ENCODE assay signal across 22 cellular contexts in genomic region chr21:34979383-34979782, GRCh38.
DNase-seq lines count a peak whose midpoint lies in the region; ATAC-seq and FAIRE-seq lines count a peak whose summit lies in the region.
"Had no signal": no experiment of that assay in that cellular context is flagged by ENCODE, and none has a peak within 500 bp of the region (broad histone marks: within the 10 kb centered on the region; RNA-seq: fewer than 3 reads in every experiment).

No MANE protein-coding gene starts in this region.

- no peaks in the 10 kb centered on the region for H3K9me3 ChIP-seq in T-helper 17 cell (ENCODE audit: control insufficient read depth, low read length, poor library complexity, severe bottlenecking)
- no peaks in the 10 kb centered on the region for H3K9me3 ChIP-seq in small intestine (ENCODE audit: control insufficient read depth, low read depth)
- H3K9me3 ChIP-seq: BE2C had no signal

- 12 to 44% (median 18%) methylated on average over 4 of the region's 4 CpGs for WGBS in small intestine, 3 donors

- H3K27me3 ChIP-seq in small intestine (ENCODE audit: control insufficient read depth in 2 of 2, insufficient read depth in 2 of 2, low read length in 2 of 2), result no peaks in the 10 kb centered on the region
- H3K27me3 ChIP-seq: BE2C had no signal

- H3K4me1 ChIP-seq in small intestine (ENCODE audit: control insufficient read depth in 2 of 2, insufficient read depth in 1 of 2, low read depth in 1 of 2, low read length in 1 of 2), result no peaks in the 10 kb centered on the region
- H3K4me1 ChIP-seq: BE2C had no signal

- ATAC-seq in T-helper 17 cell (no peak), HG02798 (IDR thresholded peaks at IDR 0.05; ENCODE audit: poor library complexity, unreplicated experiment) (no peak)
- ATAC-seq: Right ventricle myocardium inferior had no signal

- H3K4me3 Mint-ChIP-seq in activated T-cell treated with anti-CD3 and anti-CD28 coated beads, Interleukin-2, amount 50 U/mL, for 24 hours, result no peak overlapping the region
- no peak overlapping the region for H3K4me3 Mint-ChIP-seq in T-helper 17 cell

- H3K27ac Mint-ChIP-seq in activated T-cell treated with anti-CD3 and anti-CD28 coated beads, Interleukin-2, amount 50 U/mL, for 24 hours, result peak overlapping the region; percentile 62
- peak overlapping the region; percentile 75 for H3K27ac Mint-ChIP-seq in T-helper 17 cell

- H3K36me3 Mint-ChIP-seq in activated T-cell treated with anti-CD3 and anti-CD28 coated beads, Interleukin-2, amount 50 U/mL, for 24 hours (ENCODE audit: low read depth), result peaks cover 37% of the 10 kb centered on the region
- peaks cover 5% of the 10 kb centered on the region for H3K36me3 Mint-ChIP-seq in T-helper 17 cell (ENCODE audit: low read depth)

- no peaks in the 10 kb centered on the region for H3K36me3 ChIP-seq in small intestine (ENCODE audit: control insufficient read depth in 2 of 2, insufficient read depth in 2 of 2, low read length in 2 of 2)
- H3K36me3 ChIP-seq: BE2C had no signal

- no peak for FAIRE-seq in small intestine (lab: Jason Lieb, UNC)
- FAIRE-seq: A204.1, GM12891, GM19239, RCC 7860 had no signal

- no peak overlapping the region for H3K27ac ChIP-seq in small intestine (ENCODE audit: low read depth in 1 of 2, low read length in 1 of 2)
- H3K27ac ChIP-seq: SK-N-MC had no signal

- H3K4me1 Mint-ChIP-seq in activated T-cell treated with anti-CD3 and anti-CD28 coated beads, Interleukin-2, amount 50 U/mL, for 24 hours (ENCODE audit: low read depth), result peaks cover 87% of the 10 kb centered on the region
- H3K4me1 Mint-ChIP-seq in T-helper 17 cell, result peaks cover 61% of the 10 kb centered on the region

- H3K27me3 Mint-ChIP-seq in activated T-cell treated with anti-CD3 and anti-CD28 coated beads, Interleukin-2, amount 50 U/mL, for 24 hours, result no peaks in the 10 kb centered on the region
- H3K27me3 Mint-ChIP-seq in T-helper 17 cell, result no peaks in the 10 kb centered on the region
- H3K27me3 Mint-ChIP-seq: CD4-positive, CD25-positive, alpha-beta regulatory T cell had no signal

- DNase-seq in activated T-cell treated with anti-CD3 and anti-CD28 coated beads, Interleukin-2, amount 50 U/mL, for 24 hours, result no peak
- no peak for DNase-seq in activated T-cell treated with anti-CD3 and anti-CD28 coated beads, Interleukin-2, amount 50 U/mL, for 48 hours
- peak; percentile 69 for DNase-seq in DMS153 treated with DMSO at 0.1 percent for 48 hours (lab: John Stamatoyannopoulos, UW; ENCODE audit: unreplicated experiment)
- DNase-seq in T-helper 17 cell, result no peak
- peak; percentile 32 for DNase-seq in small intestine
- no peak for DNase-seq in NCI-H2081 (lab: John Stamatoyannopoulos, UW)
- DNase-seq: BE2C; CD4-positive, CD25-positive, alpha-beta regulatory T cell; DMS53; EL; KBM-7; NCI-H1436; NCI-H2029 treated with DMSO at 0.1 percent for 48 hours; NCI-H510A; NCI-H748 treated with DMSO at 0.1 percent for 48 hours had no signal

- H3K9me3 Mint-ChIP-seq in activated T-cell treated with anti-CD3 and anti-CD28 coated beads, Interleukin-2, amount 50 U/mL, for 24 hours, result no peaks in the 10 kb centered on the region
- H3K9me3 Mint-ChIP-seq: CD4-positive, CD25-positive, alpha-beta regulatory T cell had no signal

- no peak overlapping the region for H3K4me3 ChIP-seq in small intestine (ENCODE audit: low read depth in 1 of 2, low read length in 2 of 2)
- H3K4me3 ChIP-seq: SK-N-MC had no signal

Comparison
In these comparisons a context has a peak if more than half of its experiments do, and no peak if none do; other contexts are left out.
1. DNase-seq: peak in DMS153 treated with DMSO at 0.1 percent for 48 hours (single experiment) and small intestine (single experiment); none in activated T-cell treated with anti-CD3 and anti-CD28 coated beads, Interleukin-2, amount 50 U/mL, for 24 hours (single experiment), activated T-cell treated with anti-CD3 and anti-CD28 coated beads, Interleukin-2, amount 50 U/mL, for 48 hours (0 of 2), T-helper 17 cell (0 of 3) and NCI-H2081 (0 of 2).